16 cellular contexts compared by ENCODE assay signal in the genomic region with DNA sequence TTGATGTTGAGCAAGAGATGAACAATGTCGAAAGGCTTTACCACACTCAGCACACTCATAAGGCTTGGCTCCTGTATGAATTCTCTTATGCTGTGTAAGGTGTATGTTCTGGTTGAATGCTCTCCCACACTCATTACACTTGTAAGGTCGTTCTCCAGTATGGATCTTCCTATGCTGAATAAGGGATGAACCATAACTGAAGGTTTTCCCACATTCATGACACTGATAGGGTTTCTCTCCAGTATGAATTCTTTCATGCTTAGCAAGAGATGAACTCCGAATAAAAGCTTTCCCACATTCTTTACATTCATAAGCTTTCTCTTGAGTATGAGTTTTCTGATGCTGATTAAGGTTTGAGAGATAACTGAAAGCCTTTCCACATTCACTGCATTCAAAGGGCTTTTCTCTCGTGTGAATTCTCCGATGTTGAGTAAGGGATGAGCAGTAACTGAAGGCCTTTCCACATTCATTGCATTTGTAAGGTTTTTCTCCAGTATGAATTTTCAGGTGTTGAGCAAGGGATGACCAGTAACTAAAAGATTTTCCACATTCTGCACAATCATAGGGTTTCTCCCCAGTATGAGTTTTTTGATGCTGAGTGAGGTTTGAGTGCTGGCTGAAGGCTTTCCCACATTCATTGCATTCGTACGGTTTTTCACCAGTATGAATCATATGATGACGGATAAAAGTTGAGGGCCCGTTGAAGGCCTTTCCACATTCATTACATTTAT. TPM values are rescaled to one million over a fixed set of nuclear protein-coding genes. Genes with fewer than 3 reads are reported as not detected.
DNase-seq lines count a peak whose midpoint lies in the region; ATAC-seq and TF ChIP-seq lines count a peak whose summit lies in the region.
"Had no signal": no experiment of that assay in that cellular context is flagged by ENCODE, and none has a peak within 500 bp of the region (broad histone marks: within the 10 kb centered on the region; RNA-seq: fewer than 3 reads in every experiment).

No MANE protein-coding gene starts in this region.

- H3K27me3 Mint-ChIP-seq in progenitor cell of endocrine pancreas = no peaks in the 10 kb centered on the region
- no peaks in the 10 kb centered on the region for H3K27me3 Mint-ChIP-seq in activated CD4-positive, alpha-beta T cell treated with anti-CD3 and anti-CD28 coated beads, Interleukin-2, amount 10 ng/mL, durations not matched to agents 7 days and 5 days
- no peaks in the 10 kb centered on the region for H3K27me3 Mint-ChIP-seq in type B pancreatic cell

- DNase-seq in DMS53 (lab: John Stamatoyannopoulos, UW) (peak; percentile 14), DMS53 treated with DMSO at 0.1 percent for 48 hours (lab: John Stamatoyannopoulos, UW; ENCODE audit: unreplicated experiment) (no peak), progenitor cell of endocrine pancreas (ENCODE audit: low spot score, unreplicated experiment) (no peak), type B pancreatic cell (ENCODE audit: extremely low spot score, unreplicated experiment) (no peak)
- no peak for DNase-seq in activated CD4-positive, alpha-beta T cell treated with anti-CD3 and anti-CD28 coated beads, Interleukin-2, amount 10 ng/mL, durations not matched to agents 7 days and 5 days
- DNase-seq: 8988T, GF-D8, H7, NCI-H1436, NCI-H2029 treated with DMSO at 0.1 percent for 48 hours, NCI-H345, NCI-H526 treated with DMSO at 0.1 percent for 48 hours, PC-9 had no signal

- H3K9ac ChIP-seq in HUES48 (ENCODE audit: low read depth, low read length) (no peak overlapping the region), duodenal mucosa (ENCODE audit: low read depth in 1 of 2, low read length in 2 of 2) (no peak overlapping the region)

- no peak overlapping the region for H3K4me3 Mint-ChIP-seq in progenitor cell of endocrine pancreas (ENCODE audit: low read depth)
- no peak overlapping the region for H3K4me3 Mint-ChIP-seq in activated CD4-positive, alpha-beta T cell treated with anti-CD3 and anti-CD28 coated beads, Interleukin-2, amount 10 ng/mL, durations not matched to agents 7 days and 5 days
- no peak overlapping the region for H3K4me3 Mint-ChIP-seq in type B pancreatic cell

- ATAC-seq in HG03196 (IDR thresholded peaks at IDR 0.05; ENCODE audit: unreplicated experiment) = no peak

- H3K27ac Mint-ChIP-seq in progenitor cell of endocrine pancreas (peak overlapping the region; percentile 80), type B pancreatic cell (no peak overlapping the region)
- H3K27ac Mint-ChIP-seq in activated CD4-positive, alpha-beta T cell treated with anti-CD3 and anti-CD28 coated beads, Interleukin-2, amount 10 ng/mL, durations not matched to agents 7 days and 5 days = no peak overlapping the region

- H3K36me3 ChIP-seq in HUES48 (ENCODE audit: control insufficient read depth, insufficient read depth, low read length) = peaks cover 67% of the 10 kb centered on the region
- peaks cover 57 to 69% of the 10 kb centered on the region in 2 donors for H3K36me3 ChIP-seq in duodenal mucosa (ENCODE audit: control insufficient read depth in 1 of 2, insufficient read depth in 2 of 2, low read length in 2 of 2)

- H3K4me1 ChIP-seq in HUES48 (ENCODE audit: control insufficient read depth, insufficient read depth, low read length) = no peaks in the 10 kb centered on the region
- no peaks in the 10 kb centered on the region for H3K4me1 ChIP-seq in duodenal mucosa (ENCODE audit: control insufficient read depth in 1 of 2, insufficient read depth in 2 of 2, low read length in 2 of 2)

- no peaks in the 10 kb centered on the region for H3K4me1 Mint-ChIP-seq in progenitor cell of endocrine pancreas (ENCODE audit: low read depth)
- no peaks in the 10 kb centered on the region for H3K4me1 Mint-ChIP-seq in activated CD4-positive, alpha-beta T cell treated with anti-CD3 and anti-CD28 coated beads, Interleukin-2, amount 10 ng/mL, durations not matched to agents 7 days and 5 days
- no peaks in the 10 kb centered on the region for H3K4me1 Mint-ChIP-seq in type B pancreatic cell (ENCODE audit: unreplicated experiment)

- H3K9me3 ChIP-seq in HUES48 (ENCODE audit: control insufficient read depth, insufficient read depth, low read length) (peaks cover 86% of the 10 kb centered on the region), duodenal mucosa (ENCODE audit: control insufficient read depth in 1 of 2, low read length in 2 of 2) (peaks cover 79 to 92% of the 10 kb centered on the region in 2 donors)

- H3K27ac ChIP-seq in HUES48 (ENCODE audit: low read depth, low read length) (no peak overlapping the region), duodenal mucosa (ENCODE audit: low read depth, low read length) (no peak overlapping the region)
- H3K27ac ChIP-seq: PC-9 had no signal

- H3K4me3 ChIP-seq in HUES48 (ENCODE audit: low read depth, low read length) (0 out of 2 replicates have a peak overlapping the region, but pooled peaks have one; percentile 21), duodenal mucosa (ENCODE audit: low read depth in 1 of 2, low read length in 2 of 2) (peak overlapping the region; percentile 18 to 23)

- H3K9me3 Mint-ChIP-seq in progenitor cell of endocrine pancreas (ENCODE audit: low read depth) = peaks cover 82% of the 10 kb centered on the region
- H3K9me3 Mint-ChIP-seq in activated CD4-positive, alpha-beta T cell treated with anti-CD3 and anti-CD28 coated beads, Interleukin-2, amount 10 ng/mL, durations not matched to agents 7 days and 5 days = peaks cover 82% of the 10 kb centered on the region
- H3K9me3 Mint-ChIP-seq in type B pancreatic cell = peaks cover 61% of the 10 kb centered on the region

- peaks cover 90% of the 10 kb centered on the region for H3K36me3 Mint-ChIP-seq in progenitor cell of endocrine pancreas (ENCODE audit: insufficient read depth)
- H3K36me3 Mint-ChIP-seq in activated CD4-positive, alpha-beta T cell treated with anti-CD3 and anti-CD28 coated beads, Interleukin-2, amount 10 ng/mL, durations not matched to agents 7 days and 5 days (ENCODE audit: low read depth) = peaks cover 88% of the 10 kb centered on the region
- H3K36me3 Mint-ChIP-seq in type B pancreatic cell = peaks cover 83% of the 10 kb centered on the region

- H3K27me3 ChIP-seq in HUES48 (ENCODE audit: control insufficient read depth, insufficient read depth, low read length) (no peaks in the 10 kb centered on the region), duodenal mucosa (ENCODE audit: control insufficient read depth in 1 of 2, insufficient read depth in 2 of 2, low read length in 2 of 2) (no peaks in the 10 kb centered on the region)

- CTCF ChIA-PET in activated CD4-positive, alpha-beta T cell treated with anti-CD3 and anti-CD28 coated beads, Interleukin-2, amount 10 ng/mL, durations not matched to agents 7 days and 5 days (lab: Charles Lee) = interaction anchor here (0.6 to 1.2 kb wide), 2 partner anchors 21 to 1722 kb away, joined by 3 read pairs; partner anchors contain the start of gene ZNF184

- POLR2A ChIA-PET in activated CD4-positive, alpha-beta T cell treated with anti-CD3 and anti-CD28 coated beads, Interleukin-2, amount 10 ng/mL, durations not matched to agents 7 days and 5 days (lab: Charles Lee) = no interaction called here

- TF ChIP-seq CTCF in progenitor cell of endocrine pancreas (IDR thresholded peaks at IDR 0.05; ENCODE audit: unreplicated experiment) (no peak), type B pancreatic cell (conservative IDR thresholded peaks at IDR 0.05) (no peak)

RNA-seq across cellular contexts. Expression of gene ZNF184, which starts 21.1 kb away (rescaled TPM):
- total RNA-seq in progenitor cell of endocrine pancreas (17.9 and 18.5 TPM in 2 replicates), type B pancreatic cell (ENCODE audit: low replicate concordance) (9.9 and 14.5 TPM in 2 replicates)
- total RNA-seq in activated CD4-positive, alpha-beta T cell treated with anti-CD3 and anti-CD28 coated beads, Interleukin-2, amount 10 ng/mL, durations not matched to agents 7 days and 5 days = 10 to 100 TPM; 14.4 to 16.8 TPM
